ENCODE assay signal across 15 cellular contexts in the genomic region with DNA sequence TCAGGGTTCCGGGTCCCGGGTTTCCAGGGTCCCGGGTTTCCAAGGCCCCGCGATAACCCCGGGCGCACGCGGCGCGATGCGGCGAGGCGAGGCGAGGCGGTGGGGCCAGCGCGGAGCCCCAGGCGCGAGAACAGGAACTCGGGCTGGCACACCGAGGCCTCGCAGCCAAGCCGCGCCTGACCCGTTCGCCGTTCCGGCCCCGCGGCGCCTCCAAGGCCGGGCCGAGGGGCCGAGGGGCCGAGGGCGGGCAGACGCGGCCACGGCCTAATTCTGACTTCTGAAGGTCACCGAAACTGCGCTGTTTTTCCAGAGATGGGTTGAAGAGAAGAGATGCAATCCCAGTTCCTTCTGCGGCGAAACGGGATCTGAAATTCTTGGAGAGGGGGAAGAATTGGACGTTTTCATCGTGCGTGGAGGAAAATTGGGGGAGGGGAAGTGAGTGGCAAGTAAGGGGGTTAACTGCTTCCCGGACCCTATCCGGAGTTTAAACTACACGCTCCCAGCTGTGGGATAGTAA. TPM values are rescaled to one million over a fixed set of nuclear protein-coding genes. Genes with fewer than 3 reads are reported as not detected.
DNase-seq lines count a peak whose midpoint lies in the region; ATAC-seq and TF ChIP-seq lines count a peak whose summit lies in the region.
"Had no signal": no experiment of that assay in that cellular context is flagged by ENCODE, and none has a peak within 500 bp of the region (broad histone marks: within the 10 kb centered on the region; RNA-seq: fewer than 3 reads in every experiment).

No MANE protein-coding gene starts in this region.

- peak overlapping the region; percentile 74 for H3K4me2 ChIP-seq in H9 (ENCODE audit: insufficient read depth, insufficient read length, low read length)
- peak overlapping the region; percentile 60 for H3K4me2 ChIP-seq in hepatocyte

- H3K36me3 ChIP-seq in hepatocyte (replicated peaks; ENCODE audit: insufficient read depth, low read depth), result no peaks in the 10 kb centered on the region

- no peak overlapping the region for H3K27ac Mint-ChIP-seq in H9
- no peak overlapping the region for H3K27ac Mint-ChIP-seq in activated B cell treated with CpG ODN at 0.5 μM for 24 hours
- H3K27ac Mint-ChIP-seq: CD4-positive, alpha-beta T cell had no signal

- no peak overlapping the region for H4K8ac ChIP-seq in H9 (replicated peaks; ENCODE audit: insufficient read length, low read depth, low read length)

- no CpG with 5 or more reads among the region's 51 CpGs for WGBS in H9 (ENCODE audit: extremely low coverage, insufficient read length, low lambda C conversion rate)
- 45% methylated on average over 51 of the region's 51 CpGs for WGBS in hepatocyte (ENCODE audit: low lambda C conversion rate, missing lambda C conversion rate)

- H4K5ac ChIP-seq in H9 (ENCODE audit: insufficient read length, low read depth, low read length), result no peak overlapping the region

- H3K27me3 Mint-ChIP-seq in H9 (ENCODE audit: low read depth), result peaks cover 100% of the 10 kb centered on the region
- peaks cover 71% of the 10 kb centered on the region for H3K27me3 Mint-ChIP-seq in activated B cell treated with CpG ODN at 0.5 μM for 24 hours

- H3K4me1 ChIP-seq in H9 (ENCODE audit: insufficient read depth, low read length), result no peaks in the 10 kb centered on the region
- peaks cover 2% of the 10 kb centered on the region for H3K4me1 ChIP-seq in hepatocyte (ENCODE audit: insufficient read depth)

- intact Hi-C loops in activated B cell treated with CpG ODN at 0.5 μM for 24 hours (cut with micrococcal nuclease), result loop anchor here (2.0 kb wide), 1 partner anchor 15 kb away; no protein-coding TSS in a partner anchor

- H2AK5ac ChIP-seq in H9 (ENCODE audit: insufficient read length, low read length), result no peak overlapping the region

- no peak overlapping the region for H3K9ac ChIP-seq in H9 (ENCODE audit: extremely low read depth, insufficient read length, low read length)

- no peak overlapping the region for H3K4ac ChIP-seq in H9 (ENCODE audit: low read depth, low read length)

- no peak overlapping the region for H2BK5ac ChIP-seq in H9 (ENCODE audit: insufficient read length, low read length)

- H2AFZ ChIP-seq in H9 (ENCODE audit: low read length), result no peak overlapping the region
- no peak overlapping the region for H2AFZ ChIP-seq in hepatocyte

- H3K4me3 ChIP-seq in hepatocyte, result no peak overlapping the region
- peak overlapping the region; percentile 40 for H3K4me3 ChIP-seq in skeletal muscle cell (ENCODE audit: low read depth, low read length)

- H2BK120ac ChIP-seq in H9 (ENCODE audit: low read depth, low read length, poor library complexity, severe bottlenecking), result no peak overlapping the region

- H3K9me2 ChIP-seq in hepatocyte (replicated peaks; ENCODE audit: insufficient read depth), result no peaks in the 10 kb centered on the region

- H3K9me3 Mint-ChIP-seq in H9 (peaks cover 0 to 16% of the 10 kb centered on the region in 2 experiments; a peak in 3 of 5 replicates), activated B cell treated with CpG ODN at 0.5 μM for 24 hours (peaks cover 2% of the 10 kb centered on the region)

- H3K56ac ChIP-seq in H9 (ENCODE audit: insufficient read length, low read depth, low read length), result no peak overlapping the region

- H3K36me3 Mint-ChIP-seq in H9 (ENCODE audit: insufficient read depth in 1 of 3, low read depth in 3 of 3) (no peaks in the 10 kb centered on the region; a peak in 1 of 7 replicates), activated B cell treated with CpG ODN at 0.5 μM for 24 hours (ENCODE audit: low read depth) (no peaks in the 10 kb centered on the region)

- H2BK12ac ChIP-seq in H9 (ENCODE audit: insufficient read length, low read depth, low read length), result no peak overlapping the region

- no peak overlapping the region for H3K18ac ChIP-seq in H9 (ENCODE audit: insufficient read length, low read depth, low read length)

- DNase-seq in H9 (no peak), activated B cell treated with CpG ODN at 0.5 μM for 24 hours (no peak), hepatocyte (ENCODE audit: low spot score) (no peak), skeletal muscle cell (ENCODE audit: low read depth) (no peak), NCI-H187 treated with DMSO at 0.1 percent for 48 hours (lab: John Stamatoyannopoulos, UW) (no peak), ureter (ENCODE audit: low spot score) (no peak)
- DNase-seq in effector CD8-positive, alpha-beta T cell (lab: John Stamatoyannopoulos, UW), result no peak
- DNase-seq: activated T-cell treated with anti-CD3 and anti-CD28 coated beads, Interleukin-2, amount 50 U/mL, for 1 hour; CD4-positive, alpha-beta T cell; NCI-H1092 treated with DMSO at 0.1 percent for 48 hours; NCI-H526 treated with DMSO at 0.1 percent for 48 hours; occipital lobe had no signal

- no peaks in the 10 kb centered on the region for H4K20me1 ChIP-seq in H9 (ENCODE audit: control insufficient read depth, insufficient read depth, insufficient read length)
- no peaks in the 10 kb centered on the region for H4K20me1 ChIP-seq in hepatocyte (ENCODE audit: insufficient read depth, poor library complexity, severe bottlenecking)

- H3K4me1 Mint-ChIP-seq in H9, result peaks cover 28 to 32% of the 10 kb centered on the region in 2 experiments
- peaks cover 17% of the 10 kb centered on the region for H3K4me1 Mint-ChIP-seq in activated B cell treated with CpG ODN at 0.5 μM for 24 hours

- no peaks in the 10 kb centered on the region for H3K9me3 ChIP-seq in H9 (ENCODE audit: control insufficient read depth, low read depth, low read length)
- H3K9me3 ChIP-seq in hepatocyte (ENCODE audit: low read depth), result no peaks in the 10 kb centered on the region

- no peak overlapping the region for H2BK20ac ChIP-seq in H9 (ENCODE audit: low read depth, low read length, poor library complexity, severe bottlenecking)

- no peak for ATAC-seq in activated B cell treated with CpG ODN at 0.5 μM for 24 hours (ENCODE audit: low read depth)

- H3K23ac ChIP-seq in H9 (ENCODE audit: insufficient read length, low read depth, low read length), result no peak overlapping the region

- CTCF ChIA-PET in activated B cell treated with CpG ODN at 0.5 μM for 24 hours (lab: Charles Lee), result no interaction called here

- POLR2A ChIA-PET in activated B cell treated with CpG ODN at 0.5 μM for 24 hours (lab: Charles Lee), result no interaction called here

- H3K4me3 Mint-ChIP-seq in H9 (peak overlapping the region; percentile 36 to 82; a peak in 4 of 5 replicates), activated B cell treated with CpG ODN at 0.5 μM for 24 hours (peak overlapping the region; percentile 35)
- H3K4me3 Mint-ChIP-seq: CD4-positive, alpha-beta T cell had no signal

- no peaks in the 10 kb centered on the region for H3K79me1 ChIP-seq in H9 (ENCODE audit: insufficient read depth, low read depth, low read length, poor library complexity, severe bottlenecking)

- peaks cover 6% of the 10 kb centered on the region for H3K23me2 ChIP-seq in H9 (ENCODE audit: insufficient read length, low read depth, low read length, poor library complexity, severe bottlenecking)

- no peak overlapping the region for H2BK15ac ChIP-seq in H9 (ENCODE audit: low read depth, low read length)

- H3K79me2 ChIP-seq in H9 (ENCODE audit: insufficient read depth, low read length), result no peaks in the 10 kb centered on the region
- no peaks in the 10 kb centered on the region for H3K79me2 ChIP-seq in hepatocyte

- TF ChIP-seq CTCF in H9 (conservative IDR thresholded peaks at IDR 0.05), result no peak
- TF ChIP-seq CTCF in activated B cell treated with CpG ODN at 0.5 μM for 24 hours (IDR thresholded peaks at IDR 0.05), result no peak
- no peak for TF ChIP-seq CTCF in hepatocyte (IDR thresholded peaks at IDR 0.05; ENCODE audit: poor library complexity)

- no peak overlapping the region; the same call in 1 of the 2 replicates for H3K14ac ChIP-seq in H9 (ENCODE audit: insufficient read depth, low read length)

- no peak overlapping the region for H3T11ph ChIP-seq in H9 (ENCODE audit: low read length)

- peaks cover 77% of the 10 kb centered on the region for H3K27me3 ChIP-seq in H9 (ENCODE audit: insufficient read depth, low read length)
- H3K27me3 ChIP-seq in hepatocyte, result peaks cover 97% of the 10 kb centered on the region

- no peak overlapping the region for H4K91ac ChIP-seq in H9 (ENCODE audit: insufficient read length, low read depth, low read length)

- H3K27ac ChIP-seq in H9 (ENCODE audit: insufficient read length, low read depth, low read length) (no peak overlapping the region), hepatocyte (no peak overlapping the region)
- H3K27ac ChIP-seq: RWPE1, VCaP had no signal

RNA-seq across cellular contexts. Expression of a gene that starts 8.3 kb away (rescaled TPM):
- 0.07 TPM in 1 of 2 replicates, not detected in the other for total RNA-seq in H9 (2021)
- 0.09 and 0.15 TPM in 2 replicates for total RNA-seq in activated B cell treated with CpG ODN at 0.5 μM for 24 hours
- 3.8 and 5.1 TPM in 2 replicates for total RNA-seq in hepatocyte
- 1.6 and 1.9 TPM in 2 replicates for polyA plus RNA-seq in hepatocyte
- total RNA-seq in ureter, result not detected
- total RNA-seq: bronchial epithelial cell; CD4-positive, alpha-beta T cell had no signal
